20 cellular contexts compared by ENCODE assay signal in genomic region chrX:43876680-43877079, GRCh38. TPM values are rescaled to one million over a fixed set of nuclear protein-coding genes. Genes with fewer than 3 reads are reported as not detected.
DNase-seq lines count a peak whose midpoint lies in the region; ATAC-seq and TF ChIP-seq lines count a peak whose summit lies in the region.
"Had no signal": no experiment of that assay in that cellular context is flagged by ENCODE, and none has a peak within 500 bp of the region (broad histone marks: within the 10 kb centered on the region; RNA-seq: fewer than 3 reads in every experiment).

No MANE protein-coding gene starts in this region.

- H3K9me2 ChIP-seq in OCI-LY7 (ENCODE audit: insufficient read depth, low read length) = no peaks in the 10 kb centered on the region

- no peak for ATAC-seq in GM21381 (IDR thresholded peaks at IDR 0.05; ENCODE audit: unreplicated experiment)
- no peak for ATAC-seq in HG03159 (IDR thresholded peaks at IDR 0.05; ENCODE audit: unreplicated experiment)
- ATAC-seq: GM23338, HCT116 had no signal

- H3K4me3 ChIP-seq in BLaER1 (no peak overlapping the region), OCI-LY7 (ENCODE audit: low read depth, low read length, poor library complexity, severe bottlenecking) (no peak overlapping the region)
- H3K4me3 ChIP-seq: GM23338 had no signal

- H3K79me2 ChIP-seq in OCI-LY7 (ENCODE audit: insufficient read depth, low read depth, low read length) = no peaks in the 10 kb centered on the region

- no peaks in the 10 kb centered on the region for H3K27me3 ChIP-seq in BLaER1

- no peaks in the 10 kb centered on the region for H4K20me1 ChIP-seq in BLaER1
- H4K20me1 ChIP-seq in OCI-LY7 (ENCODE audit: insufficient read depth, low read length) = no peaks in the 10 kb centered on the region

- TF ChIP-seq CTCF in OCI-LY7 (conservative IDR thresholded peaks at IDR 0.05; ENCODE audit: low read length) = no peak

- H3K36me3 ChIP-seq in BLaER1 (no peaks in the 10 kb centered on the region), OCI-LY7 (ENCODE audit: insufficient read depth, low read length) (no peaks in the 10 kb centered on the region)

- intact Hi-C loops in OCI-LY7 (cut with micrococcal nuclease; ENCODE audit: unreplicated experiment) = no loop called here

- H3K4me1 ChIP-seq in BLaER1 = 0 out of 2 replicates have a peak, but pooled peaks cover 9% of the 10 kb centered on the region
- no peaks in the 10 kb centered on the region for H3K4me1 ChIP-seq in OCI-LY7 (ENCODE audit: insufficient read depth, low read length, poor library complexity, severe bottlenecking)

- DNase-seq in MV-4-11 (lab: John Stamatoyannopoulos, UW) (peak; percentile 38), kidney tubule cell (ENCODE audit: low spot score) (peak; percentile 12), OCI-LY7 (ENCODE audit: low spot score) (no peak)
- DNase-seq: C1 segment of cervical spinal cord; Calu3; CD4-positive, alpha-beta memory T cell; COR-L47; DMS53; DMS79 treated with DMSO at 0.1 percent for 48 hours; GF-D8; H9 had no signal

- POLR2A ChIA-PET in OCI-LY7 (lab: Charles Lee) = no interaction called here

- no peak overlapping the region for H3K9ac ChIP-seq in BLaER1

- H2AFZ ChIP-seq in OCI-LY7 (ENCODE audit: low read length) = no peak overlapping the region
- H2AFZ ChIP-seq: GM23338 had no signal

- H3K27ac ChIP-seq in BLaER1 = no peak overlapping the region
- H3K27ac ChIP-seq in OCI-LY7 (ENCODE audit: low read depth, low read length, poor library complexity, severe bottlenecking) = no peak overlapping the region
- H3K27ac ChIP-seq: 22Rv1 had no signal

- BruUV-seq in OCI-LY7 (replicated peaks; lab: Mats Ljungman, UMichigan) = no TSS peak

- CTCF ChIA-PET in OCI-LY7 (lab: Charles Lee; ENCODE audit: unreplicated experiment) = no interaction called here

- peak overlapping the region; percentile 16 for H3K4me2 ChIP-seq in BLaER1
- H3K4me2 ChIP-seq in OCI-LY7 (ENCODE audit: low read length) = no peak overlapping the region
- H3K4me2 ChIP-seq: GM23338 had no signal

- H3K9me3 ChIP-seq in BLaER1 (no peaks in the 10 kb centered on the region), OCI-LY7 (ENCODE audit: low read length) (no peaks in the 10 kb centered on the region)

RNA-seq across cellular contexts. Expression of gene MAOB, which starts 5.6 kb away (rescaled TPM):
- not detected in 2 replicates for total RNA-seq in OCI-LY7 (2014; rRNA removed; shearing (Covaris generic))
- not detected in 2 replicates for total RNA-seq in OCI-LY7 (2022)
- total RNA-seq: B cell; CD4-positive, alpha-beta memory T cell; G401; H4 had no signal
